Comparison of ENCODE assay signal across 11 cellular contexts in the genomic region with DNA sequence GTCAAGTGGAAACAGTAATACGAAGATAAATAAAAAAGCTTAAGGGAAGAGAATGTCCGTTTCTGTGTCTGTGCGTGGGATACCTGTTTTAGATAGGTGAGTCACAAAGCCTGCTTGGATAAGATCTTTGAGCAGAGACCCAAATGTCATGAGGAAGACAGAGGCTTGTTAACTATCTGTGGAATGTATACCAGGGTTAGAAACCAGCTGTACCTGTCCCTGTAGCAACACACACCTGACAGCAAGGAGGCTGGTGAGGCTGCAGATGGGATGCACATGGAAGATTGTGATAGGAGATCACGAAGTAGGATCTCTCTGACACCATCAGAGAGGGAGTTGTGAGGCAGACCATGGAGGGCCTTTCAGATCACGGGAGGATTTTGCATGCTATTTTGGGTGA.
DNase-seq lines count a peak whose midpoint lies in the region; ATAC-seq and TF ChIP-seq lines count a peak whose summit lies in the region.
"Had no signal": no experiment of that assay in that cellular context is flagged by ENCODE, and none has a peak within 500 bp of the region (broad histone marks: within the 10 kb centered on the region; RNA-seq: fewer than 3 reads in every experiment).

No MANE protein-coding gene starts in this region.

- peak overlapping the region; percentile 9 for H3K27ac Mint-ChIP-seq in T-helper 1 cell treated with Interleukin-12 subunit alpha and Interleukin-12 subunit beta and Interleukin-4 antibody, amounts not matched to agents 30 μg/mL and 1 μg/mL, for 36 hours
- no peak overlapping the region for H3K27ac Mint-ChIP-seq in GM23338

- no peaks in the 10 kb centered on the region for H3K9me3 ChIP-seq in gastrocnemius medialis
- H3K9me3 ChIP-seq: SJSA1 had no signal

- TF ChIP-seq CTCF in GM23338 (conservative IDR thresholded peaks at IDR 0.05; ENCODE audit: low read depth in 2 of 2) (no peak), omental fat pad (IDR thresholded peaks at IDR 0.05) (no peak), gastrocnemius medialis (IDR thresholded peaks at IDR 0.05 in 4 of 5, conservative IDR thresholded peaks at IDR 0.05 in 1 of 5) (no peak)

- no peak overlapping the region for H2AFZ ChIP-seq in GM23338

- no peak overlapping the region for H3K4me2 ChIP-seq in GM23338

- no peaks in the 10 kb centered on the region; the same call in 1 of the 2 replicates for H4K20me1 ChIP-seq in GM23338 (replicated peaks; ENCODE audit: insufficient read depth)

- H3K9me3 Mint-ChIP-seq in T-helper 1 cell treated with Interleukin-12 subunit alpha and Interleukin-12 subunit beta and Interleukin-4 antibody, amounts not matched to agents 30 μg/mL and 1 μg/mL, for 36 hours, result no peaks in the 10 kb centered on the region
- no peaks in the 10 kb centered on the region for H3K9me3 Mint-ChIP-seq in GM23338
- H3K9me3 Mint-ChIP-seq: CD4-positive, alpha-beta memory T cell had no signal

- no peak overlapping the region for H3K4me3 Mint-ChIP-seq in T-helper 1 cell treated with Interleukin-12 subunit alpha and Interleukin-12 subunit beta and Interleukin-4 antibody, amounts not matched to agents 30 μg/mL and 1 μg/mL, for 36 hours
- no peak overlapping the region for H3K4me3 Mint-ChIP-seq in GM23338

- ATAC-seq in GM23338 (no peak; the same call in 1 of the 3 replicates), omental fat pad (ENCODE audit: low FRiP score) (peak; percentile 25), gastrocnemius medialis (no peak), GM21390 (IDR thresholded peaks at IDR 0.05; ENCODE audit: unreplicated experiment) (no peak)

- H3K27ac ChIP-seq in GM23338 (ENCODE audit: low read depth) (no peak overlapping the region), gastrocnemius medialis (no peak overlapping the region)
- H3K27ac ChIP-seq: SJSA1 had no signal

- no peak for TF ChIP-seq POLR2A in gastrocnemius medialis (IDR thresholded peaks at IDR 0.05)
- no peak for TF ChIP-seq POLR2A in erythroblast (IDR thresholded peaks at IDR 0.05; ENCODE audit: low read length)

- H3K36me3 ChIP-seq in GM23338 (ENCODE audit: insufficient read depth) (no peaks in the 10 kb centered on the region), gastrocnemius medialis (peaks cover 0 to 8% of the 10 kb centered on the region in 2 donors)

- H3K4me1 Mint-ChIP-seq in T-helper 1 cell treated with Interleukin-12 subunit alpha and Interleukin-12 subunit beta and Interleukin-4 antibody, amounts not matched to agents 30 μg/mL and 1 μg/mL, for 36 hours (ENCODE audit: low read depth), result peaks cover 17% of the 10 kb centered on the region
- H3K4me1 Mint-ChIP-seq in GM23338, result no peaks in the 10 kb centered on the region

- no peaks in the 10 kb centered on the region for H3K9me2 ChIP-seq in GM23338 (ENCODE audit: insufficient read depth)

- peaks cover 8% of the 10 kb centered on the region for H3K36me3 Mint-ChIP-seq in T-helper 1 cell treated with Interleukin-12 subunit alpha and Interleukin-12 subunit beta and Interleukin-4 antibody, amounts not matched to agents 30 μg/mL and 1 μg/mL, for 36 hours (ENCODE audit: low read depth)
- H3K36me3 Mint-ChIP-seq in GM23338 (ENCODE audit: low read depth), result no peaks in the 10 kb centered on the region

- H3K4me3 ChIP-seq in GM23338 (no peak overlapping the region), gastrocnemius medialis (no peak overlapping the region)
- H3K4me3 ChIP-seq: SJSA1 had no signal

- DNase-seq in T-helper 1 cell, result no peak
- DNase-seq in GM23338 (ENCODE audit: low spot score), result peak; percentile 16
- DNase-seq in cerebellar cortex (ENCODE audit: low spot score), result peak; percentile 37
- DNase-seq in omental fat pad (ENCODE audit: low spot score), result no peak
- DNase-seq in gastrocnemius medialis, result no peak
- no peak for DNase-seq in erythroblast (lab: John Stamatoyannopoulos, UW)
- DNase-seq: GF-D8 had no signal

- no peaks in the 10 kb centered on the region for H3K4me1 ChIP-seq in GM23338 (ENCODE audit: insufficient read depth)
- H3K4me1 ChIP-seq in gastrocnemius medialis, result no peaks in the 10 kb centered on the region

- in situ Hi-C loops in gastrocnemius medialis (cut with MboI; ENCODE audit: low sequenced_read_pairs in 4 of 4), result no loop called here

- intact Hi-C loops in gastrocnemius medialis (cut with DNase I; ENCODE audit: low total_unique reads), result no loop called here

- H3K79me2 ChIP-seq in GM23338 (replicated peaks; ENCODE audit: insufficient read depth), result no peaks in the 10 kb centered on the region

- no peaks in the 10 kb centered on the region for H3K27me3 Mint-ChIP-seq in T-helper 1 cell treated with Interleukin-12 subunit alpha and Interleukin-12 subunit beta and Interleukin-4 antibody, amounts not matched to agents 30 μg/mL and 1 μg/mL, for 36 hours (ENCODE audit: low read depth)
- no peaks in the 10 kb centered on the region for H3K27me3 Mint-ChIP-seq in GM23338 (ENCODE audit: insufficient read depth, low read depth, poor library complexity)
- H3K27me3 Mint-ChIP-seq: CD4-positive, alpha-beta memory T cell had no signal

- H3K27me3 ChIP-seq in GM23338 (ENCODE audit: insufficient read depth), result no peaks in the 10 kb centered on the region
- no peaks in the 10 kb centered on the region for H3K27me3 ChIP-seq in gastrocnemius medialis
- H3K27me3 ChIP-seq: SJSA1 had no signal

- H3F3A ChIP-seq in GM23338 (replicated peaks; ENCODE audit: low read depth), result no peaks in the 10 kb centered on the region

TF ChIP-seq in GM23338, 12 proteins besides CTCF, POLR2A, EP300 and RAD21 (continues in another document):
- TF ChIP-seq, protein P1, sequence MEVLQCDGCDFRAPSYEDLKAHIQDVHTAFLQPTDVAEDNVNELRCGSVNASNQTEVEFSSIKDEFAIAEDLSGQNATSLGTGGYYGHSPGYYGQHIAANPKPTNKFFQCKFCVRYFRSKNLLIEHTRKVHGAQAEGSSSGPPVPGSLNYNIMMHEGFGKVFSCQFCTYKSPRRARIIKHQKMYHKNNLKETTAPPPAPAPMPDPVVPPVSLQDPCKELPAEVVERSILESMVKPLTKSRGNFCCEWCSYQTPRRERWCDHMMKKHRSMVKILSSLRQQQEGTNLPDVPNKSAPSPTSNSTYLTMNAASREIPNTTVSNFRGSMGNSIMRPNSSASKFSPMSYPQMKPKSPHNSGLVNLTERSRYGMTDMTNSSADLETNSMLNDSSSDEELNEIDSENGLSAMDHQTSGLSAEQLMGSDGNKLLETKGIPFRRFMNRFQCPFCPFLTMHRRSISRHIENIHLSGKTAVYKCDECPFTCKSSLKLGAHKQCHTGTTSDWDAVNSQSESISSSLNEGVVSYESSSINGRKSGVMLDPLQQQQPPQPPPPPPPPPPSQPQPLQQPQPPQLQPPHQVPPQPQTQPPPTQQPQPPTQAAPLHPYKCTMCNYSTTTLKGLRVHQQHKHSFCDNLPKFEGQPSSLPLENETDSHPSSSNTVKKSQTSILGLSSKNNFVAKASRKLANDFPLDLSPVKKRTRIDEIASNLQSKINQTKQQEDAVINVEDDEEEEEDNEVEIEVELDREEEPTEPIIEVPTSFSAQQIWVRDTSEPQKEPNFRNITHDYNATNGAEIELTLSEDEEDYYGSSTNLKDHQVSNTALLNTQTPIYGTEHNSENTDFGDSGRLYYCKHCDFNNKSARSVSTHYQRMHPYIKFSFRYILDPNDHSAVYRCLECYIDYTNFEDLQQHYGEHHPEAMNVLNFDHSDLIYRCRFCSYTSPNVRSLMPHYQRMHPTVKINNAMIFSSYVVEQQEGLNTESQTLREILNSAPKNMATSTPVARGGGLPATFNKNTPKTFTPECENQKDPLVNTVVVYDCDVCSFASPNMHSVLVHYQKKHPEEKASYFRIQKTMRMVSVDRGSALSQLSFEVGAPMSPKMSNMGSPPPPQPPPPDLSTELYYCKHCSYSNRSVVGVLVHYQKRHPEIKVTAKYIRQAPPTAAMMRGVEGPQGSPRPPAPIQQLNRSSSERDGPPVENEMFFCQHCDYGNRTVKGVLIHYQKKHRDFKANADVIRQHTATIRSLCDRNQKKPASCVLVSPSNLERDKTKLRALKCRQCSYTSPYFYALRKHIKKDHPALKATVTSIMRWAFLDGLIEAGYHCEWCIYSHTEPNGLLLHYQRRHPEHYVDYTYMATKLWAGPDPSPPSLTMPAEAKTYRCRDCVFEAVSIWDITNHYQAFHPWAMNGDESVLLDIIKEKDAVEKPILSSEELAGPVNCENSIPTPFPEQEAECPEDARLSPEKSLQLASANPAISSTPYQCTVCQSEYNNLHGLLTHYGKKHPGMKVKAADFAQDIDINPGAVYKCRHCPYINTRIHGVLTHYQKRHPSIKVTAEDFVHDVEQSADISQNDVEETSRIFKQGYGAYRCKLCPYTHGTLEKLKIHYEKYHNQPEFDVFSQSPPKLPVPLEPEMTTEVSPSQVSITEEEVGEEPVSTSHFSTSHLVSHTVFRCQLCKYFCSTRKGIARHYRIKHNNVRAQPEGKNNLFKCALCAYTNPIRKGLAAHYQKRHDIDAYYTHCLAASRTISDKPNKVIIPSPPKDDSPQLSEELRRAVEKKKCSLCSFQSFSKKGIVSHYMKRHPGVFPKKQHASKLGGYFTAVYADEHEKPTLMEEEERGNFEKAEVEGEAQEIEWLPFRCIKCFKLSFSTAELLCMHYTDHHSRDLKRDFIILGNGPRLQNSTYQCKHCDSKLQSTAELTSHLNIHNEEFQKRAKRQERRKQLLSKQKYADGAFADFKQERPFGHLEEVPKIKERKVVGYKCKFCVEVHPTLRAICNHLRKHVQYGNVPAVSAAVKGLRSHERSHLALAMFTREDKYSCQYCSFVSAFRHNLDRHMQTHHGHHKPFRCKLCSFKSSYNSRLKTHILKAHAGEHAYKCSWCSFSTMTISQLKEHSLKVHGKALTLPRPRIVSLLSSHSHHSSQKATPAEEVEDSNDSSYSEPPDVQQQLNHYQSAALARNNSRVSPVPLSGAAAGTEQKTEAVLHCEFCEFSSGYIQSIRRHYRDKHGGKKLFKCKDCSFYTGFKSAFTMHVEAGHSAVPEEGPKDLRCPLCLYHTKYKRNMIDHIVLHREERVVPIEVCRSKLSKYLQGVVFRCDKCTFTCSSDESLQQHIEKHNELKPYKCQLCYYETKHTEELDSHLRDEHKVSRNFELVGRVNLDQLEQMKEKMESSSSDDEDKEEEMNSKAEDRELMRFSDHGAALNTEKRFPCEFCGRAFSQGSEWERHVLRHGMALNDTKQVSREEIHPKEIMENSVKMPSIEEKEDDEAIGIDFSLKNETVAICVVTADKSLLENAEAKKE (CRISPR knock-in tag; IDR thresholded peaks at IDR 0.05), result no peak
- no peak for TF ChIP-seq EZH2 (IDR thresholded peaks at IDR 0.05; ENCODE audit: low read depth, unreplicated experiment)
- TF ChIP-seq POLR2AphosphoS5 (IDR thresholded peaks at IDR 0.05; ENCODE audit: low read depth), result no peak
- TF ChIP-seq ZNF114 (CRISPR knock-in tag; IDR thresholded peaks at IDR 0.05), result no peak

Comparison
In these comparisons a context has a peak if more than half of its experiments do, and no peak if none do; other contexts are left out.
1. DNase-seq: peak in GM23338 (single experiment) and cerebellar cortex (single experiment); none in T-helper 1 cell (0 of 5), omental fat pad (single experiment), gastrocnemius medialis (0 of 2) and erythroblast (0 of 2).